Comparison of ENCODE assay signal across 10 cellular contexts in the genomic region with DNA sequence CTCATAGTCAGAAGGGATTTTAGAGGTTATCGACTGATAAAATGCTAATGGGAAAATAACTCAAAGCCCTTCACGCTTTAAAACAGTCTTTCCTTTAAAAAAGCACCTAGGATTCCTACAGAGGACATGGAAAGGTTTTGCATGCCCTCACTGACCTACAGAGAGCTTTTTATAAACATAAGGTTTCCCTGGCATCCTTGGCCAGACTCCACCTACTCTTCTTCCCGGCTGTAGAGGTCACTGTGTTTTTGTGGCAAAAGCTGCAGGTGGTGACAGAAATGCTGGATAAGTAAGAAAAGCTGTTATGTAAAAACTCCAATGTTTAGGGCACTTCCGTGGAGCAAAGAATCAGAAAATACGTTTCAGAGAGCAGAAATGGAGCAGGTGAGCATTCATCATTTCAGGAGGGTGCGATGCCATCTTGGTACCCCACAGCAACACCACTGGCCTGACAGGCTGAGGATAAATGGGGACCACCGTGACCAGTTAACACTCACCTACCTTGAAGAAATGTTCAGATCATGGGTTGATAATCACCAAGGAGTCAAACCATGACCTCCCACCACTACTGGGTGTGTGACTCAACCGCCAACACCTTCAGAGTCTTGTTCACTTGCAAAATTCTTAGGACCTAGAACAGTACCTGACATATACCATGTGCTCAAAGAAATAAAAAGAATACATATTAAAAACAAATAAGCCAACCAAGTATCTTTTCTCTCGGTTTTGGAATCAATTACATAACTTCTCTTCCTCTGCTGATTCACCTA. TPM values are rescaled to one million over a fixed set of nuclear protein-coding genes. Genes with fewer than 3 reads are reported as not detected.
A peak's percentile ranks its signal among the peaks of the same experiment; 100 is the strongest.
DNase-seq lines count a peak whose midpoint lies in the region; ATAC-seq and TF ChIP-seq lines count a peak whose summit lies in the region.
"Had no signal": no experiment of that assay in that cellular context is flagged by ENCODE, and none has a peak within 500 bp of the region (broad histone marks: within the 10 kb centered on the region; RNA-seq: fewer than 3 reads in every experiment).

No MANE protein-coding gene starts in this region.

- no peaks in the 10 kb centered on the region for H3F3A ChIP-seq in SK-N-SH (replicated peaks; ENCODE audit: insufficient read depth)

- peaks cover 0 to 11% (median 6%) of the 10 kb centered on the region in 5 donors for H3K36me3 Mint-ChIP-seq in naive thymus-derived CD4-positive, alpha-beta T cell

- H3K4me1 ChIP-seq in naive thymus-derived CD4-positive, alpha-beta T cell (ENCODE audit: control insufficient read depth in 2 of 2, insufficient read depth in 2 of 2, low read length in 2 of 2): peaks cover 3 to 60% of the 10 kb centered on the region in 2 donors
- peaks cover 0 to 59% of the 10 kb centered on the region in 2 experiments; a peak in 2 of 4 replicates for H3K4me1 ChIP-seq in SK-N-SH (ENCODE audit: control insufficient read depth in 1 of 2, insufficient read depth in 2 of 2, low read depth in 1 of 2, low read length in 1 of 2)

- no peaks in the 10 kb centered on the region for H3K9me3 ChIP-seq in naive thymus-derived CD4-positive, alpha-beta T cell (ENCODE audit: control insufficient read depth in 2 of 3, low read length in 3 of 3)
- no peaks in the 10 kb centered on the region for H3K9me3 ChIP-seq in SK-N-SH

- H4K20me1 ChIP-seq in SK-N-SH (ENCODE audit: insufficient read depth): peaks cover 25% of the 10 kb centered on the region; the same call in 1 of the 2 replicates

- in situ Hi-C loops in G401 (cut with HindIII; ENCODE audit: low sequenced_read_pairs): no loop called here

- peak overlapping the region in 8 of 9 donors; percentile 13 to 99 (median 88) for H3K27ac Mint-ChIP-seq in naive thymus-derived CD4-positive, alpha-beta T cell

- no peaks in the 10 kb centered on the region for H3K9me2 ChIP-seq in SK-N-SH

- no peaks in the 10 kb centered on the region for H3K9me3 Mint-ChIP-seq in naive thymus-derived CD4-positive, alpha-beta T cell

- WGBS in SK-N-SH (ENCODE audit: low lambda C conversion rate): 91% methylated on average over 8 of the region's 9 CpGs

- H3K36me3 ChIP-seq in naive thymus-derived CD4-positive, alpha-beta T cell (ENCODE audit: control insufficient read depth in 2 of 3, insufficient read depth in 3 of 3, low read length in 3 of 3): peaks cover 0 to 9% (median 0%) of the 10 kb centered on the region in 3 experiments
- peaks cover 0 to 10% of the 10 kb centered on the region in 2 experiments for H3K36me3 ChIP-seq in SK-N-SH (replicated peaks in 1 of 2; ENCODE audit: control insufficient read depth in 1 of 2, insufficient read depth in 2 of 2, low read length in 1 of 2)

- H2AFZ ChIP-seq in SK-N-SH (ENCODE audit: low read depth): no peak overlapping the region

- TF ChIP-seq CTCF in C4-2B (conservative IDR thresholded peaks at IDR 0.05) (no peak), SK-N-SH (IDR thresholded peaks at IDR 0.05) (no peak)

- no peaks in the 10 kb centered on the region for H3K27me3 Mint-ChIP-seq in naive thymus-derived CD4-positive, alpha-beta T cell

- H3K79me2 ChIP-seq in SK-N-SH (ENCODE audit: insufficient read depth): peaks cover 18% of the 10 kb centered on the region

- no peak overlapping the region for H3K4me3 ChIP-seq in naive thymus-derived CD4-positive, alpha-beta T cell (ENCODE audit: low read length)
- H3K4me3 ChIP-seq in SK-N-SH (ENCODE audit: low read depth in 2 of 2, low read length in 1 of 2): no peak overlapping the region

- intact Hi-C loops in naive thymus-derived CD4-positive, alpha-beta T cell (cut with micrococcal nuclease): loop anchor here (1.0 to 5.0 kb wide), 4 partner anchors 47 to 157 kb away; a partner anchor contains a TSS

- CTCF ChIA-PET in naive thymus-derived CD4-positive, alpha-beta T cell (lab: Charles Lee): interaction anchor here (1.0 kb wide), 1 partner anchor 159 kb away, joined by 3 read pairs; a partner anchor contains a TSS
- CTCF ChIA-PET in SK-N-SH (lab: Yijun Ruan, JAX): interaction anchor here (1.0 to 2.0 kb wide), 5 partner anchors 10 to 238 kb away, joined by 3 to 7 read pairs (median 4); no protein-coding TSS in a partner anchor

- no peaks in the 10 kb centered on the region for H3K27me3 ChIP-seq in naive thymus-derived CD4-positive, alpha-beta T cell (ENCODE audit: control insufficient read depth in 2 of 2, insufficient read depth in 2 of 2, low read length in 2 of 2)
- H3K27me3 ChIP-seq in SK-N-SH (ENCODE audit: insufficient read depth): no peaks in the 10 kb centered on the region

- DNase-seq in G401 (ENCODE audit: low spot score) (peak; percentile 84), SK-N-SH (no peak), HuH-7.5 (ENCODE audit: low spot score) (no peak)
- DNase-seq in naive thymus-derived CD4-positive, alpha-beta T cell: peak in 2 of 9 donors; percentile 6 to 34
- DNase-seq: effector memory CD4-positive, alpha-beta T cell; H7; islet precursor cell had no signal

- H3K4me1 Mint-ChIP-seq in naive thymus-derived CD4-positive, alpha-beta T cell: peaks cover 70 to 99% (median 95%) of the 10 kb centered on the region in 7 donors

- no peak for TF ChIP-seq EP300 in SK-N-SH (IDR thresholded peaks at IDR 0.05; ENCODE audit: borderline replicate concordance in 1 of 2, low read depth in 1 of 2, low read length in 1 of 2)

- no peak overlapping the region for H3K4me2 ChIP-seq in SK-N-SH

- ATAC-seq in naive thymus-derived CD4-positive, alpha-beta T cell: no peak
- ATAC-seq in GM21526 (IDR thresholded peaks at IDR 0.05; ENCODE audit: low FRiP score, unreplicated experiment): no peak

- H3K27ac ChIP-seq in C4-2B (peak overlapping the region; percentile 14; the same call in 1 of the 2 replicates), angular gyrus (ENCODE audit: low read depth, low read length) (peak overlapping the region; percentile 4), SK-N-SH (ENCODE audit: low read depth in 2 of 2, low read length in 1 of 2) (no peak overlapping the region)
- no peak overlapping the region for H3K27ac ChIP-seq in naive thymus-derived CD4-positive, alpha-beta T cell (ENCODE audit: low read depth, low read length)

- POLR2A ChIA-PET in naive thymus-derived CD4-positive, alpha-beta T cell (lab: Charles Lee): interaction anchor here (1.0 kb wide), 1 partner anchor 130 kb away, joined by 3 read pairs; no protein-coding TSS in a partner anchor
- POLR2A ChIA-PET in SK-N-SH (lab: Yijun Ruan, JAX): no interaction called here

- H3K4me3 Mint-ChIP-seq in naive thymus-derived CD4-positive, alpha-beta T cell: no peak overlapping the region

- H3K9ac ChIP-seq in SK-N-SH: no peak overlapping the region

- no peak for TF ChIP-seq RAD21 in SK-N-SH (IDR thresholded peaks at IDR 0.05; ENCODE audit: low read length)

TF ChIP-seq in SK-N-SH, 30 proteins besides CTCF, POLR2A, EP300 and RAD21:
- TF ChIP-seq ELF1 (IDR thresholded peaks at IDR 0.05): no peak
- TF ChIP-seq SIN3A (IDR thresholded peaks at IDR 0.05; ENCODE audit: borderline replicate concordance, low read depth, low read length): no peak

RNA-seq across cellular contexts. Expression of a gene that starts 46.6 kb away (rescaled TPM):
- total RNA-seq in G401 (2014; rRNA removed; shearing (Covaris generic)): 64.0 and 71.2 TPM in 2 replicates
- 100 to 1,000 TPM in 2 of 5 experiments, 10 to 100 TPM in 3; 69.4 to 124 (median 98.1) TPM for total RNA-seq in naive thymus-derived CD4-positive, alpha-beta T cell
- polyA plus RNA-seq in naive thymus-derived CD4-positive, alpha-beta T cell: 10 to 100 TPM; 19.4 to 21.3 TPM
- polyA plus RNA-seq in SK-N-SH (2012; rRNA removed): 18.0 and 26.2 TPM in 2 replicates
- polyA plus RNA-seq in SK-N-SH (2012; cell fraction: cytosol; rRNA removed): 15.6 and 23.2 TPM in 2 replicates
- 11.7 and 18.1 TPM in 2 replicates for polyA plus RNA-seq in SK-N-SH (2012; cell fraction: nucleus; rRNA removed)

Comparison
In these comparisons a context has a peak if more than half of its experiments do, and no peak if none do; other contexts are left out.
1. H3K27ac ChIP-seq: peak in C4-2B (single experiment) and angular gyrus (single experiment); none in naive thymus-derived CD4-positive, alpha-beta T cell (single experiment) and SK-N-SH (0 of 2).